ENCODE assay signal across 18 cellular contexts in genomic region chr1:198643827-198644226, GRCh38. TPM values are rescaled to one million over a fixed set of nuclear protein-coding genes. Genes with fewer than 3 reads are reported as not detected.
DNase-seq lines count a peak whose midpoint lies in the region; ATAC-seq, FAIRE-seq and TF ChIP-seq lines count a peak whose summit lies in the region.
"Had no signal": no experiment of that assay in that cellular context is flagged by ENCODE, and none has a peak within 500 bp of the region (broad histone marks: within the 10 kb centered on the region; RNA-seq: fewer than 3 reads in every experiment).

No MANE protein-coding gene starts in this region.

- no peaks in the 10 kb centered on the region for H3K79me1 ChIP-seq in mesenchymal stem cell (replicated peaks; ENCODE audit: low read length, poor library complexity, severe bottlenecking)

- no peak overlapping the region for H3K23ac ChIP-seq in mesenchymal stem cell (ENCODE audit: low read length in 2 of 2)

- H2AFZ ChIP-seq in mesenchymal stem cell (ENCODE audit: low read depth, low read length) = no peak overlapping the region
- H2AFZ ChIP-seq: hepatocyte, parathyroid adenoma had no signal

- H3K9ac ChIP-seq in mesenchymal stem cell (ENCODE audit: low read length) = no peak overlapping the region
- H3K9ac ChIP-seq: parathyroid adenoma had no signal

- H3K18ac ChIP-seq in mesenchymal stem cell (ENCODE audit: low read depth in 1 of 2, low read length in 2 of 2) = no peak overlapping the region

- intact Hi-C loops in natural killer cell (cut with micrococcal nuclease) = loop anchor here (1.0 to 5.0 kb wide), 3 partner anchors 8 to 87 kb away; no protein-coding TSS in a partner anchor
- intact Hi-C loops in esophagus squamous epithelium (cut with DNase I) = no loop called here

- H4K91ac ChIP-seq in mesenchymal stem cell (ENCODE audit: low read length) = no peak overlapping the region

- DNase-seq in T-helper 1 cell (no peak), GM12892 (ENCODE audit: insufficient read length) (no peak), natural killer cell (no peak), esophagus squamous epithelium (lab: John Stamatoyannopoulos, UW) (no peak), C1 segment of cervical spinal cord (lab: John Stamatoyannopoulos, UW) (no peak), mesenchymal stem cell (no peak)
- DNase-seq: 8988T; effector CD4-positive, alpha-beta T cell; IMR-90; NCI-H1105; NCI-H2171 treated with DMSO at 0.1 percent for 48 hours; upper lobe of left lung had no signal

- H3K4me3 Mint-ChIP-seq in T-helper 1 cell treated with Interleukin-12 subunit alpha and Interleukin-12 subunit beta and Interleukin-4 antibody, amounts not matched to agents 30 μg/mL and 1 μg/mL, for 36 hours = peak overlapping the region; percentile 91
- peak overlapping the region; percentile 89 for H3K4me3 Mint-ChIP-seq in activated T-helper 17 cell treated with anti-CD3 and anti-CD28 coated beads, Interleukin-2, amount 50 U/mL, for 72 hours
- peak overlapping the region; percentile 98 for H3K4me3 Mint-ChIP-seq in natural killer cell

- H3K27ac Mint-ChIP-seq in T-helper 1 cell treated with Interleukin-12 subunit alpha and Interleukin-12 subunit beta and Interleukin-4 antibody, amounts not matched to agents 30 μg/mL and 1 μg/mL, for 36 hours = peak overlapping the region; percentile 85
- peak overlapping the region; percentile 98 for H3K27ac Mint-ChIP-seq in activated T-helper 17 cell treated with anti-CD3 and anti-CD28 coated beads, Interleukin-2, amount 50 U/mL, for 72 hours
- peak overlapping the region; percentile 90 for H3K27ac Mint-ChIP-seq in natural killer cell

- H3K14ac ChIP-seq in mesenchymal stem cell (ENCODE audit: low read length in 2 of 2) = no peak overlapping the region

- no peak overlapping the region for H4K8ac ChIP-seq in mesenchymal stem cell (ENCODE audit: low read length)

- peaks cover 59% of the 10 kb centered on the region for H3K36me3 Mint-ChIP-seq in T-helper 1 cell treated with Interleukin-12 subunit alpha and Interleukin-12 subunit beta and Interleukin-4 antibody, amounts not matched to agents 30 μg/mL and 1 μg/mL, for 36 hours (ENCODE audit: low read depth)
- H3K36me3 Mint-ChIP-seq in activated T-helper 17 cell treated with anti-CD3 and anti-CD28 coated beads, Interleukin-2, amount 50 U/mL, for 72 hours (ENCODE audit: low read depth) = peaks cover 93% of the 10 kb centered on the region
- peaks cover 36% of the 10 kb centered on the region for H3K36me3 Mint-ChIP-seq in natural killer cell

- no peak overlapping the region for H2BK120ac ChIP-seq in mesenchymal stem cell (ENCODE audit: low read depth, low read length)

- H3K4ac ChIP-seq in mesenchymal stem cell (ENCODE audit: low read depth in 1 of 2, low read length in 2 of 2) = no peak overlapping the region

- peak; percentile 5 for FAIRE-seq in GM12892 (lab: Jason Lieb, UNC)

- H3K4me1 ChIP-seq in esophagus squamous epithelium (no peaks in the 10 kb centered on the region), mesenchymal stem cell (ENCODE audit: control insufficient read depth, insufficient read depth, low read depth, low read length) (no peaks in the 10 kb centered on the region)
- H3K4me1 ChIP-seq: parathyroid adenoma, upper lobe of left lung had no signal

- TF ChIP-seq CTCF in natural killer cell (IDR thresholded peaks at IDR 0.05) (no peak), esophagus squamous epithelium (IDR thresholded peaks at IDR 0.05) (no peak)

- ATAC-seq in activated T-helper 17 cell treated with anti-CD3 and anti-CD28 coated beads, Interleukin-2, amount 50 U/mL, for 72 hours (replicated peaks) = peak; percentile 42
- ATAC-seq in natural killer cell = peak in 1 of 3 donors; percentile 6

- H2BK12ac ChIP-seq in mesenchymal stem cell (ENCODE audit: low read length in 2 of 2) = no peak overlapping the region

- WGBS in esophagus squamous epithelium, 2 donors = 33 to 38% methylated on average over 1 of the region's 1 CpG
- 75% methylated on average over 1 of the region's 1 CpG for WGBS in mesenchymal stem cell

- H3K4me3 ChIP-seq in esophagus squamous epithelium = no peak overlapping the region
- H3K4me3 ChIP-seq in mesenchymal stem cell (ENCODE audit: insufficient read depth in 1 of 2, low read depth in 1 of 2, low read length in 2 of 2) = no peak overlapping the region
- H3K4me3 ChIP-seq: cardiac muscle cell, hepatocyte, upper lobe of left lung had no signal

- H3K27me3 ChIP-seq in esophagus squamous epithelium (no peaks in the 10 kb centered on the region), mesenchymal stem cell (ENCODE audit: control insufficient read depth in 1 of 2, insufficient read depth in 1 of 2, low read length in 2 of 2) (no peaks in the 10 kb centered on the region)
- H3K27me3 ChIP-seq: cardiac muscle cell, hepatocyte, upper lobe of left lung had no signal

- H2AK5ac ChIP-seq in mesenchymal stem cell (ENCODE audit: low read length, severe bottlenecking) = no peak overlapping the region

- H2BK15ac ChIP-seq in mesenchymal stem cell (ENCODE audit: low read depth, poor library complexity, severe bottlenecking) = no peak overlapping the region

- TF ChIP-seq POLR2A in GM12892 (IDR thresholded peaks at IDR 0.05; ENCODE audit: low read depth, low read length) (no peak), esophagus squamous epithelium (IDR thresholded peaks at IDR 0.05) (no peak)

- peaks cover 40% of the 10 kb centered on the region for H3K4me1 Mint-ChIP-seq in T-helper 1 cell treated with Interleukin-12 subunit alpha and Interleukin-12 subunit beta and Interleukin-4 antibody, amounts not matched to agents 30 μg/mL and 1 μg/mL, for 36 hours (ENCODE audit: low read depth)
- peaks cover 17% of the 10 kb centered on the region for H3K4me1 Mint-ChIP-seq in activated T-helper 17 cell treated with anti-CD3 and anti-CD28 coated beads, Interleukin-2, amount 50 U/mL, for 72 hours
- H3K4me1 Mint-ChIP-seq in natural killer cell = peaks cover 44 to 48% of the 10 kb centered on the region in 2 donors

- H3K27ac ChIP-seq in esophagus squamous epithelium (no peak overlapping the region), mesenchymal stem cell (ENCODE audit: low read length, poor library complexity, severe bottlenecking) (no peak overlapping the region)
- H3K27ac ChIP-seq: cardiac muscle cell, hepatocyte, parathyroid adenoma, upper lobe of left lung had no signal

- no peak overlapping the region for H3K4me2 ChIP-seq in mesenchymal stem cell (ENCODE audit: low read length, poor library complexity, severe bottlenecking)
- H3K4me2 ChIP-seq: hepatocyte had no signal

- H3K9me3 Mint-ChIP-seq in T-helper 1 cell treated with Interleukin-12 subunit alpha and Interleukin-12 subunit beta and Interleukin-4 antibody, amounts not matched to agents 30 μg/mL and 1 μg/mL, for 36 hours = no peaks in the 10 kb centered on the region
- H3K9me3 Mint-ChIP-seq in activated T-helper 17 cell treated with anti-CD3 and anti-CD28 coated beads, Interleukin-2, amount 50 U/mL, for 72 hours = no peaks in the 10 kb centered on the region
- H3K9me3 Mint-ChIP-seq in natural killer cell = no peaks in the 10 kb centered on the region

- H3K9me3 ChIP-seq in esophagus squamous epithelium (no peaks in the 10 kb centered on the region), mesenchymal stem cell (ENCODE audit: control insufficient read depth, low read length) (no peaks in the 10 kb centered on the region)
- H3K9me3 ChIP-seq: upper lobe of left lung had no signal

- H3K27me3 Mint-ChIP-seq in T-helper 1 cell treated with Interleukin-12 subunit alpha and Interleukin-12 subunit beta and Interleukin-4 antibody, amounts not matched to agents 30 μg/mL and 1 μg/mL, for 36 hours (ENCODE audit: low read depth) = no peaks in the 10 kb centered on the region
- no peaks in the 10 kb centered on the region for H3K27me3 Mint-ChIP-seq in activated T-helper 17 cell treated with anti-CD3 and anti-CD28 coated beads, Interleukin-2, amount 50 U/mL, for 72 hours
- no peaks in the 10 kb centered on the region for H3K27me3 Mint-ChIP-seq in natural killer cell (ENCODE audit: low read depth in 2 of 2)

- H3K36me3 ChIP-seq in esophagus squamous epithelium (no peaks in the 10 kb centered on the region), mesenchymal stem cell (ENCODE audit: control insufficient read depth in 1 of 2, insufficient read depth in 2 of 2, low read depth in 1 of 2, low read length in 2 of 2) (no peaks in the 10 kb centered on the region)
- H3K36me3 ChIP-seq: cardiac muscle cell, upper lobe of left lung had no signal

- H2BK5ac ChIP-seq in mesenchymal stem cell (ENCODE audit: low read depth, low read length, poor library complexity, severe bottlenecking) = no peak overlapping the region

RNA-seq across cellular contexts. Expression of gene PTPRC, which starts 5.0 kb away (rescaled TPM):
- 102 TPM for polyA plus RNA-seq in GM12892 (2012; ENCODE audit: missing spikeins)
- total RNA-seq in activated T-helper 17 cell treated with anti-CD3 and anti-CD28 coated beads, Interleukin-2, amount 50 U/mL, for 72 hours = 100 to 1,000 TPM; 366 to 421 TPM
- total RNA-seq in natural killer cell = 1,000 to 10,000 TPM; 1,142 to 1,334 (median 1,200) TPM
- total RNA-seq in esophagus squamous epithelium = 10 to 100 TPM in 3 of 4 donors, 1 to 10 TPM in 1; 9.2 to 39.1 (median 14.9) TPM
- polyA plus RNA-seq in mesenchymal stem cell (2013, experiment 1 of 2) = 0.01 TPM
- 0.01 TPM for polyA plus RNA-seq in mesenchymal stem cell (2013, experiment 2 of 2)
- total RNA-seq: cardiac muscle cell, G401, IMR-90 had no signal
- polyA plus RNA-seq: cardiac muscle cell, hepatocyte, IMR-90 had no signal

Comparison
In these comparisons a context has a peak if more than half of its experiments do, and no peak if none do; other contexts are left out.
1. RNA of gene PTPRC, which starts 5.0 kb away (total RNA-seq): 1,142 to 1,334 TPM in natural killer cell and 366 to 421 TPM in activated T-helper 17 cell treated with anti-CD3 and anti-CD28 coated beads, Interleukin-2, amount 50 U/mL, for 72 hours; 9.2 to 39.1 TPM in esophagus squamous epithelium; every median in the first group is over 4 times any median in the second.
2. Peak in every context shown above with its lines, with median percentiles within 50 percentile points of each other: H3K27ac Mint-ChIP-seq and H3K4me3 Mint-ChIP-seq.